ENCODE assay signal across 8 cellular contexts in the genomic region with DNA sequence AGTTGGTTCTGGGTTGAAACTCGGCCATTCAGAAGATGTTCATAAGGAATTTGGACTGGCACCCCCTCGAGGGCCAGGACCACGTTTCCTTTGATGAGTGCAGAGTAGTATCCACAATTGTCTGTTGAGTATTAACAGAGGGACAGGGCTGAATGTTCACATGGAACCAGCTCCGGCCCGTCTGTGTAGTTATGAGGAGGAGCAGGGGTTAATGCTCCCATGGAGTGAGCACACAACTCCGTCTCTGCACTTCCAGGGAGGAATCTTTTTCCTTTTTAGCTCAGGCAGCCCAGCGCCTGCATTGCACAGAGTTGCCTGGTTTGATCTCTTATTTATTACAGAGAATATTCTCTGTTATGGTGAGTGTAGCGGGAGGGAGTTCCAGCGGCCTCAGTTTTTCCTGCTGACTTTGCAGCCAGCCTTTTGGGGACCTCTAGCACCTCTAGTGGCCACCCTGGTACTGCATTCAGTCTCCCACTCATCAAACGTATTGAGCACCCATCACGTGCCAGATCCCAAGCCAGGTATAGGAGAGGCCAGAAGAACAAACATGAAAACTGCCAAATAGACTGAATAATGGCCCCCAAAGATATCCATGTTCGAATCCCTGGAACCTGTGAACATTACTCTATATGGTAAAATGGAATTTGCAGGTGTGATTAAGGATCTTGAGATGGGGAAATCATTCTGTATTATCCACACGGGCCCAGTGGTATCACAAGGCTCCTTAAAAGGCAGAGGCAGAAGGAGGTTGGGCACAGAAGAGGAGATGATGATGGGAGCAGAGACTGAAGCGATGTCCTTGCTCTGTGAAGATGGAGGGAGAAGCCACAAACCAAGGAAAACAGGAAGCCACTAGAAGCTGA.
DNase-seq lines count a peak whose midpoint lies in the region; ATAC-seq and TF ChIP-seq lines count a peak whose summit lies in the region.

No MANE protein-coding gene starts in this region.

- H3K4me1 ChIP-seq in gastroesophageal sphincter (no peaks in the 10 kb centered on the region), ovary (ENCODE audit: insufficient read depth) (no peaks in the 10 kb centered on the region), transverse colon (no peaks in the 10 kb centered on the region)

- H3K36me3 ChIP-seq in gastroesophageal sphincter: no peaks in the 10 kb centered on the region
- no peaks in the 10 kb centered on the region for H3K36me3 ChIP-seq in ovary
- H3K36me3 ChIP-seq in transverse colon: no peaks in the 10 kb centered on the region

- TF ChIP-seq CTCF in gastroesophageal sphincter (IDR thresholded peaks at IDR 0.05) (peak; percentile 53 to 83 (median 69)), ovary (IDR thresholded peaks at IDR 0.05) (peak in 1 of 3 donors; percentile 26), transverse colon (IDR thresholded peaks at IDR 0.05) (peak; percentile 57 to 91 (median 85))

- TF ChIP-seq POLR2A in gastroesophageal sphincter (IDR thresholded peaks at IDR 0.05) (no peak), ovary (IDR thresholded peaks at IDR 0.05) (no peak), transverse colon (IDR thresholded peaks at IDR 0.05) (no peak)

- no peaks in the 10 kb centered on the region for H3K9me3 ChIP-seq in gastroesophageal sphincter
- no peaks in the 10 kb centered on the region for H3K9me3 ChIP-seq in ovary
- H3K9me3 ChIP-seq in transverse colon: no peaks in the 10 kb centered on the region

- DNase-seq in CMK (ENCODE audit: low read depth): peak; percentile 9
- DNase-seq in HuH-7 (ENCODE audit: low spot score): peak; percentile 61
- peak; percentile 54 for DNase-seq in RKO (ENCODE audit: low spot score)
- DNase-seq in activated effector memory CD4-positive, alpha-beta T cell treated with Interleukin-2 at 50 U/mL for 16 hours: peak; percentile 39
- DNase-seq in ovary: peak in 4 of 5 donors; percentile 28 to 41 (median 30)
- peak; percentile 70 for DNase-seq in transverse colon

- H3K27ac ChIP-seq in gastroesophageal sphincter: no peak overlapping the region
- H3K27ac ChIP-seq in ovary: no peak overlapping the region
- no peak overlapping the region for H3K27ac ChIP-seq in transverse colon

- peaks cover 76% of the 10 kb centered on the region for H3K27me3 ChIP-seq in gastroesophageal sphincter
- no peaks in the 10 kb centered on the region for H3K27me3 ChIP-seq in ovary
- H3K27me3 ChIP-seq in transverse colon: peaks cover 23% of the 10 kb centered on the region

- intact Hi-C loops in ovary (cut with DNase I): no loop called here
- intact Hi-C loops in transverse colon (cut with DNase I; ENCODE audit: low total_unique reads): no loop called here

- in situ Hi-C loops in transverse colon (cut with MboI; ENCODE audit: low pct_ligation_motif_present in 1 of 4, low pct_unique_long_range_greater_than_20kb in 1 of 4, low sequenced_read_pairs in 3 of 4): no loop called here

- WGBS in gastroesophageal sphincter (ENCODE audit: low coverage in 1 of 2), 2 donors: 20 to 23% methylated on average over 6 to 7 of the region's 14 CpGs
- 32 to 33% (median 32%) methylated on average over 14 of the region's 14 CpGs for WGBS in ovary, 3 donors
- WGBS in transverse colon (ENCODE audit: low coverage in 1 of 2), 2 donors: 33 to 36% methylated on average over 3 to 14 of the region's 14 CpGs

- H3K4me3 ChIP-seq in gastroesophageal sphincter: no peak overlapping the region
- no peak overlapping the region for H3K4me3 ChIP-seq in ovary
- H3K4me3 ChIP-seq in transverse colon: no peak overlapping the region

- TF ChIP-seq EP300 in gastroesophageal sphincter (IDR thresholded peaks at IDR 0.05): no peak
- TF ChIP-seq EP300 in ovary (IDR thresholded peaks at IDR 0.05): no peak
- TF ChIP-seq EP300 in transverse colon (IDR thresholded peaks at IDR 0.05; ENCODE audit: low read depth): no peak

- peak; percentile 36 for ATAC-seq in gastroesophageal sphincter
- ATAC-seq in HG02588 (IDR thresholded peaks at IDR 0.05; ENCODE audit: unreplicated experiment): no peak

Comparison
In these comparisons a context has a peak if more than half of its experiments do, and no peak if none do; other contexts are left out.
1. DNase-seq: peak in every context shown above with its lines; median percentile 70 in transverse colon; 61 in HuH-7; 54 in RKO; 39 in activated effector memory CD4-positive, alpha-beta T cell treated with Interleukin-2 at 50 U/mL for 16 hours; 30 in ovary; 9 in CMK.